10 cellular contexts compared by ENCODE assay signal in genomic region chr9:136740971-136741884, GRCh38. TPM values are rescaled to one million over a fixed set of nuclear protein-coding genes. Genes with fewer than 3 reads are reported as not detected.
DNase-seq lines count a peak whose midpoint lies in the region; ATAC-seq and TF ChIP-seq lines count a peak whose summit lies in the region.
"Had no signal": no experiment of that assay in that cellular context is flagged by ENCODE, and none has a peak within 500 bp of the region (broad histone marks: within the 10 kb centered on the region; RNA-seq: fewer than 3 reads in every experiment).

No MANE protein-coding gene starts in this region.

- intact Hi-C loops in Right ventricle myocardium inferior (cut with DNase I) (no loop called here), upper lobe of right lung (cut with DNase I) (no loop called here)

- H3K4me3 Mint-ChIP-seq in activated naive CD8-positive, alpha-beta T cell: peak overlapping the region; percentile 81

- no peak for DNase-seq in Right ventricle myocardium inferior (ENCODE audit: missing footprints)
- DNase-seq in right atrium auricular region (ENCODE audit: low spot score): no peak
- no peak for DNase-seq in left lobe of liver (ENCODE audit: low spot score)
- DNase-seq in upper lobe of right lung: no peak
- no peak for DNase-seq in SIG-M5 (lab: John Stamatoyannopoulos, UW)
- DNase-seq in Ammon's horn (ENCODE audit: low spot score): no peak
- DNase-seq: NCI-H2081 had no signal

- H3K36me3 ChIP-seq in right atrium auricular region: no peaks in the 10 kb centered on the region
- no peaks in the 10 kb centered on the region for H3K36me3 ChIP-seq in upper lobe of right lung
- H3K36me3 ChIP-seq: upper lobe of left lung had no signal

- no peaks in the 10 kb centered on the region for H3K27me3 Mint-ChIP-seq in activated naive CD8-positive, alpha-beta T cell

- H3K4me3 ChIP-seq in right atrium auricular region: peak overlapping the region in 1 of 2 donors; percentile 42
- H3K4me3 ChIP-seq in upper lobe of right lung: peak overlapping the region; percentile 23

- peak; percentile 41 for ATAC-seq in Right ventricle myocardium inferior
- ATAC-seq in left lobe of liver: peak; percentile 67
- ATAC-seq in upper lobe of right lung: peak; percentile 20
- ATAC-seq in HG03565 (IDR thresholded peaks at IDR 0.05; ENCODE audit: unreplicated experiment): no peak

- H3K9me3 ChIP-seq in right atrium auricular region: no peaks in the 10 kb centered on the region
- H3K9me3 ChIP-seq in upper lobe of right lung: no peaks in the 10 kb centered on the region
- H3K9me3 ChIP-seq: upper lobe of left lung had no signal

- no peaks in the 10 kb centered on the region for H3K36me3 Mint-ChIP-seq in activated naive CD8-positive, alpha-beta T cell

- H3K4me1 ChIP-seq in right atrium auricular region: peaks cover 0 to 26% of the 10 kb centered on the region in 2 donors
- H3K4me1 ChIP-seq in upper lobe of right lung: peaks cover 17% of the 10 kb centered on the region

- peaks cover 8% of the 10 kb centered on the region for H3K4me1 Mint-ChIP-seq in activated naive CD8-positive, alpha-beta T cell (ENCODE audit: low read depth)

- H3K27me3 ChIP-seq in right atrium auricular region (no peaks in the 10 kb centered on the region), upper lobe of right lung (peaks cover 31% of the 10 kb centered on the region)

- TF ChIP-seq CTCF in right atrium auricular region (IDR thresholded peaks at IDR 0.05): no peak
- no peak for TF ChIP-seq CTCF in upper lobe of right lung (IDR thresholded peaks at IDR 0.05)

- H3K27ac Mint-ChIP-seq in activated naive CD8-positive, alpha-beta T cell: peak overlapping the region; percentile 76

- H3K9me3 Mint-ChIP-seq in activated naive CD8-positive, alpha-beta T cell (ENCODE audit: low read depth): no peaks in the 10 kb centered on the region

- peak overlapping the region in 1 of 2 donors; percentile 48 for H3K27ac ChIP-seq in right atrium auricular region
- H3K27ac ChIP-seq in upper lobe of right lung: no peak overlapping the region
- H3K27ac ChIP-seq: upper lobe of left lung had no signal

RNA-seq across cellular contexts. Expression of gene LCN10, which starts 1.5 kb away (rescaled TPM):
- total RNA-seq in Right ventricle myocardium inferior: 11.3 TPM
- 1 to 10 TPM; 4.5 to 8.8 TPM for total RNA-seq in right atrium auricular region
- total RNA-seq in left lobe of liver: 0.15 TPM
- 11.2 TPM for total RNA-seq in upper lobe of right lung

RNA-seq across cellular contexts. Expression of gene LCN6, which starts 7.1 kb away (rescaled TPM):
- 22.2 TPM for total RNA-seq in Right ventricle myocardium inferior
- total RNA-seq in right atrium auricular region: 1 to 10 TPM; 6.4 to 9.3 TPM
- total RNA-seq in left lobe of liver: not detected
- total RNA-seq in upper lobe of right lung: 21.5 TPM

RNA-seq across cellular contexts. Expression of gene LCN8, which starts 16.8 kb away (rescaled TPM):
- total RNA-seq in Right ventricle myocardium inferior (not detected), right atrium auricular region (not detected), left lobe of liver (not detected), upper lobe of right lung (not detected)
- total RNA-seq: upper lobe of left lung had no signal

RNA-seq across cellular contexts. Expression of gene LCN15, which starts 23.1 kb away (rescaled TPM):
- total RNA-seq in Right ventricle myocardium inferior (0.46 TPM), right atrium auricular region (1 to 10 TPM in 1 of 2 donors, under 1 TPM in 1; 0.63 to 1.4 TPM), left lobe of liver (not detected), upper lobe of right lung (not detected)

RNA-seq across cellular contexts. Expression of gene DIPK1B, which starts 28.9 kb away (rescaled TPM):
- total RNA-seq in Right ventricle myocardium inferior: 16.4 TPM
- 10 to 100 TPM; 45.1 to 45.7 TPM for total RNA-seq in right atrium auricular region
- total RNA-seq in left lobe of liver: 3.0 TPM
- 17.7 TPM for total RNA-seq in upper lobe of right lung
